In genomic region chr16:1809281-1809801, GRCh38 we compare ENCODE assay signal across 19 cellular contexts. TPM values are rescaled to one million over a fixed set of nuclear protein-coding genes. Genes with fewer than 3 reads are reported as not detected.
DNase-seq lines count a peak whose midpoint lies in the region; ATAC-seq, FAIRE-seq and TF ChIP-seq lines count a peak whose summit lies in the region.
"Had no signal": no experiment of that assay in that cellular context is flagged by ENCODE, and none has a peak within 500 bp of the region (broad histone marks: within the 10 kb centered on the region; RNA-seq: fewer than 3 reads in every experiment).

No MANE protein-coding gene starts in this region.

- intact Hi-C loops in Panc1 (cut with micrococcal nuclease; ENCODE audit: unreplicated experiment), result no loop called here
- intact Hi-C loops in HepG2 (cut with micrococcal nuclease; ENCODE audit: unreplicated experiment), result no loop called here

- H2AFZ ChIP-seq in HepG2 (ENCODE audit: low read length), result no peak overlapping the region
- H2AFZ ChIP-seq: GM23248 had no signal

- H3K4me3 ChIP-seq in Panc1 (ENCODE audit: low read depth in 2 of 2, low read length in 2 of 2), result no peak overlapping the region
- H3K4me3 ChIP-seq in HepG2 (replicated peaks in 1 of 3; ENCODE audit: insufficient read depth in 1 of 3, low read depth in 2 of 3, low read length in 3 of 3), result no peak overlapping the region
- H3K4me3 ChIP-seq in CD8-positive, alpha-beta memory T cell (ENCODE audit: low read length), result no peak overlapping the region
- H3K4me3 ChIP-seq: GM23248 had no signal

- POLR2A ChIA-PET in Panc1 (lab: Charles Lee), result no interaction called here
- POLR2A ChIA-PET in HepG2 (lab: Yijun Ruan, JAX), result no interaction called here
- POLR2A ChIA-PET in CD8-positive, alpha-beta memory T cell (lab: Charles Lee), result no interaction called here

- 83% methylated on average over 10 of the region's 28 CpGs for WGBS in HepG2 (ENCODE audit: low lambda C conversion rate)

- peaks cover 7 to 53% (median 11%) of the 10 kb centered on the region in 3 donors for H3K36me3 Mint-ChIP-seq in CD8-positive, alpha-beta memory T cell

- TF ChIP-seq RAD21 in HepG2 (CRISPR knock-in tag; IDR thresholded peaks at IDR 0.05), result no peak

- H3K9me3 Mint-ChIP-seq in CD8-positive, alpha-beta memory T cell, result no peaks in the 10 kb centered on the region
- H3K9me3 Mint-ChIP-seq: dendritic cell treated with granulocyte-macrophage colony-stimulating factor and Interleukin-4, amounts not matched to agents 40 ng/mL and 50 ng/mL, for 4 days had no signal

- DNase-seq in Panc1 (ENCODE audit: low read depth, low spot score) (no peak), HepG2 (ENCODE audit: low spot score) (no peak), NCI-H1417 (lab: John Stamatoyannopoulos, UW) (no peak)
- no peak for DNase-seq in CD8-positive, alpha-beta memory T cell
- DNase-seq: activated naive CD4-positive, alpha-beta T cell treated with anti-CD3 and anti-CD28 coated beads, Interleukin-2, amount 50 U/mL, for 16 hours; activated T-cell treated with anti-CD3 and anti-CD28 coated beads, Interleukin-2, amount 50 U/mL, for 1 hour; Calu3; GM23248; islet precursor cell; NCI-H1436 treated with DMSO at 0.1 percent for 48 hours; stimulated activated CD4-positive, alpha-beta T cell treated with anti-CD3 and anti-CD28 coated beads, Interleukin-4, amount 100 ng/mL, for 1 hour; stimulated activated CD8-positive, alpha-beta memory T cell treated with anti-CD3 and anti-CD28 coated beads, Interleukin-4, amount 100 ng/mL, for 48 hours had no signal

- H3K27ac Mint-ChIP-seq in CD8-positive, alpha-beta memory T cell, result no peak overlapping the region
- H3K27ac Mint-ChIP-seq: brain; dendritic cell treated with granulocyte-macrophage colony-stimulating factor and Interleukin-4, amounts not matched to agents 40 ng/mL and 50 ng/mL, for 4 days had no signal

- ATAC-seq in Panc1 (peak; percentile 73), HepG2 (no peak; the same call in 2 of the 3 replicates)

- peaks cover 0 to 7% (median 5%) of the 10 kb centered on the region in 3 donors for H3K4me1 Mint-ChIP-seq in CD8-positive, alpha-beta memory T cell
- H3K4me1 Mint-ChIP-seq: mesothelial cell of epicardium had no signal

- no peak overlapping the region for H3K9ac ChIP-seq in HepG2 (ENCODE audit: insufficient read depth, low read depth, low read length)
- H3K9ac ChIP-seq: GM23248 had no signal

- H3K27me3 Mint-ChIP-seq in CD8-positive, alpha-beta memory T cell, result no peaks in the 10 kb centered on the region
- H3K27me3 Mint-ChIP-seq: brain; dendritic cell treated with granulocyte-macrophage colony-stimulating factor and Interleukin-4, amounts not matched to agents 40 ng/mL and 50 ng/mL, for 4 days had no signal

- TF ChIP-seq CTCF in Panc1 (IDR thresholded peaks at IDR 0.05) (no peak), HepG2 (CRISPR knock-in tag; IDR thresholded peaks at IDR 0.05) (no peak)

- no peak overlapping the region for H3K4me2 ChIP-seq in HepG2 (ENCODE audit: low read depth, low read length)

- H3K4me1 ChIP-seq in Panc1 (ENCODE audit: control insufficient read depth, insufficient read depth, low read length), result peaks cover 5% of the 10 kb centered on the region; the same call in 1 of the 2 replicates
- H3K4me1 ChIP-seq in HepG2 (ENCODE audit: insufficient read depth, low read length), result peaks cover 10% of the 10 kb centered on the region
- no peaks in the 10 kb centered on the region for H3K4me1 ChIP-seq in CD8-positive, alpha-beta memory T cell (ENCODE audit: insufficient read depth, low read length)

- H3K4me3 Mint-ChIP-seq in CD8-positive, alpha-beta memory T cell, result no peak overlapping the region
- H3K4me3 Mint-ChIP-seq: brain; dendritic cell treated with granulocyte-macrophage colony-stimulating factor and Interleukin-4, amounts not matched to agents 40 ng/mL and 50 ng/mL, for 4 days; mesothelial cell of epicardium had no signal

- in situ Hi-C loops in Panc1 (cut with HindIII; ENCODE audit: low pct_unique_long_range_greater_than_20kb, low sequenced_read_pairs) (no loop called here), HepG2 (cut with HindIII; ENCODE audit: extremely low pct_ligation_motif_present, low pct_unique_long_range_greater_than_20kb) (no loop called here)

- no peaks in the 10 kb centered on the region for H3K79me2 ChIP-seq in HepG2 (ENCODE audit: insufficient read depth, low read length)

- no peaks in the 10 kb centered on the region for H3K27me3 ChIP-seq in Panc1 (ENCODE audit: control insufficient read depth, insufficient read depth, low read length)
- no peaks in the 10 kb centered on the region for H3K27me3 ChIP-seq in HepG2 (ENCODE audit: control insufficient read depth in 1 of 2, insufficient read depth in 2 of 2, low read length in 2 of 2)
- no peaks in the 10 kb centered on the region for H3K27me3 ChIP-seq in CD8-positive, alpha-beta memory T cell (ENCODE audit: insufficient read depth, low read length, poor library complexity, severe bottlenecking)

- BruUV-seq in Panc1 (replicated peaks; lab: Mats Ljungman, UMichigan) (no TSS peak), HepG2 (replicated peaks; lab: Mats Ljungman, UMichigan) (no TSS peak)

- H3K36me3 ChIP-seq in Panc1 (ENCODE audit: control insufficient read depth, insufficient read depth, low read length), result no peaks in the 10 kb centered on the region
- peaks cover 11 to 26% of the 10 kb centered on the region in 2 experiments; a peak in 4 of 5 replicates for H3K36me3 ChIP-seq in HepG2 (replicated peaks in 1 of 2; ENCODE audit: control insufficient read depth in 1 of 2, insufficient read depth in 2 of 2, low read length in 2 of 2)
- peaks cover 21% of the 10 kb centered on the region for H3K36me3 ChIP-seq in CD8-positive, alpha-beta memory T cell (ENCODE audit: insufficient read depth, low read length)

- FAIRE-seq in HepG2 (lab: Jason Lieb, UNC), result no peak
- FAIRE-seq: GM12892 had no signal

- CTCF ChIA-PET in Panc1 (lab: Charles Lee) (no interaction called here), HepG2 (lab: Yijun Ruan, JAX; ENCODE audit: low intra/inter-chr PET ratio, low total read pairs) (no interaction called here)
- CTCF ChIA-PET in CD8-positive, alpha-beta memory T cell (lab: Charles Lee), result no interaction called here

- TF ChIP-seq POLR2A in HepG2 (IDR thresholded peaks at IDR 0.05; ENCODE audit: insufficient read depth in 1 of 2, low read depth in 2 of 2, low read length in 2 of 2), result no peak

- H3K27ac ChIP-seq in Panc1 (ENCODE audit: low read length) (no peak overlapping the region), HepG2 (ENCODE audit: extremely low read length, insufficient read depth, low read length) (no peak overlapping the region)
- H3K27ac ChIP-seq in CD8-positive, alpha-beta memory T cell (ENCODE audit: low read depth, low read length), result no peak overlapping the region
- H3K27ac ChIP-seq: GM23248 had no signal

- no peak for TF ChIP-seq EP300 in HepG2 (IDR thresholded peaks at IDR 0.05; ENCODE audit: low read depth in 2 of 2, low read length in 2 of 2)
- TF ChIP-seq EP300 in HepG2 (CRISPR knock-in tag; IDR thresholded peaks at IDR 0.05; ENCODE audit: borderline replicate concordance), result no peak

- peaks cover 5% of the 10 kb centered on the region; the same call in 1 of the 2 replicates for H4K20me1 ChIP-seq in HepG2 (ENCODE audit: insufficient read depth, low read length)

- H3K9me3 ChIP-seq in Panc1 (ENCODE audit: control insufficient read depth, insufficient read depth, low read depth, low read length) (no peaks in the 10 kb centered on the region), HepG2 (ENCODE audit: low read length) (no peaks in the 10 kb centered on the region)
- H3K9me3 ChIP-seq in CD8-positive, alpha-beta memory T cell (ENCODE audit: low read length), result no peaks in the 10 kb centered on the region

RNA-seq across cellular contexts. Expression of gene IGFALS, which starts 15.8 kb away (rescaled TPM):
- total RNA-seq in Panc1 (2021; ENCODE audit: unreplicated experiment) (0.10 TPM), HepG2 (2016; rRNA removed; fragmentation: Illumina TruSeq; extraction: Trizol) (0.81 and 2.4 TPM in 2 replicates)
- 0.25 TPM for polyA plus RNA-seq in Panc1 (2012; ENCODE audit: insufficient read length)
- 0.26 and 0.30 TPM in 2 replicates for total RNA-seq in HepG2 (2016; cell fraction: cytosol; rRNA removed; fragmentation: Illumina TruSeq; extraction: Trizol; ENCODE audit: low read depth)
- 1.4 and 2.1 TPM in 2 replicates for total RNA-seq in HepG2 (2016; cell fraction: insoluble cytoplasmic fraction; rRNA removed; fragmentation: Illumina TruSeq; extraction: Trizol)
- total RNA-seq in HepG2 (2016; cell fraction: membrane; rRNA removed; fragmentation: Illumina TruSeq; extraction: Trizol), result 0.79 and 0.87 TPM in 2 replicates
- 2.0 TPM in 2 replicates for total RNA-seq in HepG2 (2016; cell fraction: nucleus; rRNA removed; fragmentation: Illumina TruSeq; extraction: Trizol)
- polyA plus RNA-seq in HepG2 (2011; rRNA removed), result 0.34 and 0.95 TPM in 2 replicates
- polyA plus RNA-seq in HepG2 (2011; cell fraction: cytosol; rRNA removed), result 0.55 and 0.68 TPM in 2 replicates
- polyA plus RNA-seq in HepG2 (2011; cell fraction: nucleus; rRNA removed), result 2.1 and 2.3 TPM in 2 replicates
- 0.31 and 0.49 TPM in 2 replicates for polyA plus RNA-seq in HepG2 (2012)
- polyA plus RNA-seq in HepG2 (2016; cell fraction: cytosol; fragmentation: Illumina TruSeq; extraction: Trizol; ENCODE audit: low read depth), result 0.14 and 0.37 TPM in 2 replicates
- polyA plus RNA-seq in HepG2 (2016; cell fraction: insoluble cytoplasmic fraction; fragmentation: Illumina TruSeq; extraction: Trizol; ENCODE audit: low read depth), result 0.97 and 1.1 TPM in 2 replicates
- polyA plus RNA-seq in HepG2 (2016; cell fraction: membrane; fragmentation: Illumina TruSeq; extraction: Trizol; ENCODE audit: low read depth), result 0.45 and 0.69 TPM in 2 replicates
- polyA plus RNA-seq in HepG2 (2016; cell fraction: nucleus; fragmentation: Illumina TruSeq; extraction: Trizol; ENCODE audit: insufficient read depth, low read depth), result 2.3 and 2.7 TPM in 2 replicates
- polyA minus RNA-seq in HepG2 (2011; rRNA and poly(A)+ RNA removed; ENCODE audit: low replicate concordance), result 1.5 TPM in 1 of 2 replicates, not detected in the other
- 0.59 TPM in 1 of 2 replicates, not detected in the other for polyA minus RNA-seq in HepG2 (2011; cell fraction: cytosol; rRNA and poly(A)+ RNA removed)
- polyA minus RNA-seq in HepG2 (2011; cell fraction: nucleus; rRNA and poly(A)+ RNA removed), result 0.50 and 0.77 TPM in 2 replicates
- not detected for total RNA-seq in CD8-positive, alpha-beta memory T cell
- polyA plus RNA-seq in CD8-positive, alpha-beta memory T cell, result not detected
- total RNA-seq: Calu3, G401, GM23248, RPMI7951, temporal lobe had no signal
- polyA plus RNA-seq: GM23248 had no signal

RNA-seq across cellular contexts. Expression of gene HAGH, which starts 17.3 kb away (rescaled TPM):
- total RNA-seq in Panc1 (2021; ENCODE audit: unreplicated experiment) (58.9 TPM), HepG2 (2016; rRNA removed; fragmentation: Illumina TruSeq; extraction: Trizol) (55.6 and 70.4 TPM in 2 replicates)
- polyA plus RNA-seq in Panc1 (2012; ENCODE audit: insufficient read length), result 121 TPM
- 53.2 and 53.5 TPM in 2 replicates for total RNA-seq in HepG2 (2016; cell fraction: cytosol; rRNA removed; fragmentation: Illumina TruSeq; extraction: Trizol; ENCODE audit: low read depth)
- 55.0 and 68.2 TPM in 2 replicates for total RNA-seq in HepG2 (2016; cell fraction: insoluble cytoplasmic fraction; rRNA removed; fragmentation: Illumina TruSeq; extraction: Trizol)
- total RNA-seq in HepG2 (2016; cell fraction: membrane; rRNA removed; fragmentation: Illumina TruSeq; extraction: Trizol), result 61.0 and 73.1 TPM in 2 replicates
- total RNA-seq in HepG2 (2016; cell fraction: nucleus; rRNA removed; fragmentation: Illumina TruSeq; extraction: Trizol), result 34.7 and 44.2 TPM in 2 replicates
- 95.4 and 110 TPM in 2 replicates for polyA plus RNA-seq in HepG2 (2011; rRNA removed)
- polyA plus RNA-seq in HepG2 (2011; cell fraction: cytosol; rRNA removed), result 119 and 163 TPM in 2 replicates
- polyA plus RNA-seq in HepG2 (2011; cell fraction: nucleus; rRNA removed), result 106 and 108 TPM in 2 replicates
- 60.5 and 77.2 TPM in 2 replicates for polyA plus RNA-seq in HepG2 (2012)
- polyA plus RNA-seq in HepG2 (2016; cell fraction: cytosol; fragmentation: Illumina TruSeq; extraction: Trizol; ENCODE audit: low read depth), result 50.0 and 65.6 TPM in 2 replicates
- polyA plus RNA-seq in HepG2 (2016; cell fraction: insoluble cytoplasmic fraction; fragmentation: Illumina TruSeq; extraction: Trizol; ENCODE audit: low read depth), result 79.6 and 80.3 TPM in 2 replicates
- 53.0 and 70.2 TPM in 2 replicates for polyA plus RNA-seq in HepG2 (2016; cell fraction: membrane; fragmentation: Illumina TruSeq; extraction: Trizol; ENCODE audit: low read depth)
- 90.2 and 92.4 TPM in 2 replicates for polyA plus RNA-seq in HepG2 (2016; cell fraction: nucleus; fragmentation: Illumina TruSeq; extraction: Trizol; ENCODE audit: insufficient read depth, low read depth)
- polyA minus RNA-seq in HepG2 (2011; rRNA and poly(A)+ RNA removed; ENCODE audit: low replicate concordance), result 59.0 and 90.8 TPM in 2 replicates
- 25.4 and 27.3 TPM in 2 replicates for polyA minus RNA-seq in HepG2 (2011; cell fraction: cytosol; rRNA and poly(A)+ RNA removed)
- 28.8 and 29.0 TPM in 2 replicates for polyA minus RNA-seq in HepG2 (2011; cell fraction: nucleus; rRNA and poly(A)+ RNA removed)
- total RNA-seq in CD8-positive, alpha-beta memory T cell, result 10 to 100 TPM; 41.2 to 44.5 TPM
- polyA plus RNA-seq in CD8-positive, alpha-beta memory T cell, result 54.3 TPM

RNA-seq across cellular contexts. Expression of gene FAHD1, which starts 17.7 kb away (rescaled TPM):
- total RNA-seq in Panc1 (2021; ENCODE audit: unreplicated experiment) (34.6 TPM), HepG2 (2016; rRNA removed; fragmentation: Illumina TruSeq; extraction: Trizol) (45.3 and 55.1 TPM in 2 replicates)
- polyA plus RNA-seq in Panc1 (2012; ENCODE audit: insufficient read length), result 57.0 TPM
- total RNA-seq in HepG2 (2016; cell fraction: cytosol; rRNA removed; fragmentation: Illumina TruSeq; extraction: Trizol; ENCODE audit: low read depth), result 8.0 and 8.3 TPM in 2 replicates
- 46.8 and 59.4 TPM in 2 replicates for total RNA-seq in HepG2 (2016; cell fraction: insoluble cytoplasmic fraction; rRNA removed; fragmentation: Illumina TruSeq; extraction: Trizol)
- total RNA-seq in HepG2 (2016; cell fraction: membrane; rRNA removed; fragmentation: Illumina TruSeq; extraction: Trizol), result 20.5 and 23.1 TPM in 2 replicates
- 18.8 and 24.7 TPM in 2 replicates for total RNA-seq in HepG2 (2016; cell fraction: nucleus; rRNA removed; fragmentation: Illumina TruSeq; extraction: Trizol)
- polyA plus RNA-seq in HepG2 (2011; rRNA removed), result 39.0 and 45.0 TPM in 2 replicates
- polyA plus RNA-seq in HepG2 (2011; cell fraction: cytosol; rRNA removed), result 57.1 and 75.7 TPM in 2 replicates
- polyA plus RNA-seq in HepG2 (2011; cell fraction: nucleus; rRNA removed), result 22.0 and 25.9 TPM in 2 replicates
- 27.5 and 30.7 TPM in 2 replicates for polyA plus RNA-seq in HepG2 (2012)
- polyA plus RNA-seq in HepG2 (2016; cell fraction: cytosol; fragmentation: Illumina TruSeq; extraction: Trizol; ENCODE audit: low read depth), result 7.4 and 8.6 TPM in 2 replicates
- 61.9 and 65.6 TPM in 2 replicates for polyA plus RNA-seq in HepG2 (2016; cell fraction: insoluble cytoplasmic fraction; fragmentation: Illumina TruSeq; extraction: Trizol; ENCODE audit: low read depth)
- 16.5 and 18.2 TPM in 2 replicates for polyA plus RNA-seq in HepG2 (2016; cell fraction: membrane; fragmentation: Illumina TruSeq; extraction: Trizol; ENCODE audit: low read depth)
- 23.5 and 28.3 TPM in 2 replicates for polyA plus RNA-seq in HepG2 (2016; cell fraction: nucleus; fragmentation: Illumina TruSeq; extraction: Trizol; ENCODE audit: insufficient read depth, low read depth)
- 39.8 and 128 TPM in 2 replicates for polyA minus RNA-seq in HepG2 (2011; rRNA and poly(A)+ RNA removed; ENCODE audit: low replicate concordance)
- polyA minus RNA-seq in HepG2 (2011; cell fraction: cytosol; rRNA and poly(A)+ RNA removed), result 38.0 and 43.7 TPM in 2 replicates
- polyA minus RNA-seq in HepG2 (2011; cell fraction: nucleus; rRNA and poly(A)+ RNA removed), result 41.5 and 42.2 TPM in 2 replicates
- total RNA-seq in CD8-positive, alpha-beta memory T cell, result 10 to 100 TPM; 19.3 to 20.9 TPM
- 26.7 TPM for polyA plus RNA-seq in CD8-positive, alpha-beta memory T cell

RNA-seq across cellular contexts. Expression of gene NUBP2, which starts 26.6 kb away (rescaled TPM):
- total RNA-seq in Panc1 (2021; ENCODE audit: unreplicated experiment) (85.8 TPM), HepG2 (2016; rRNA removed; fragmentation: Illumina TruSeq; extraction: Trizol) (43.8 and 61.5 TPM in 2 replicates)
- polyA plus RNA-seq in Panc1 (2012; ENCODE audit: insufficient read length), result 114 TPM
- total RNA-seq in HepG2 (2016; cell fraction: cytosol; rRNA removed; fragmentation: Illumina TruSeq; extraction: Trizol; ENCODE audit: low read depth), result 45.7 and 50.6 TPM in 2 replicates
- 43.0 and 67.3 TPM in 2 replicates for total RNA-seq in HepG2 (2016; cell fraction: insoluble cytoplasmic fraction; rRNA removed; fragmentation: Illumina TruSeq; extraction: Trizol)
- 59.0 and 63.2 TPM in 2 replicates for total RNA-seq in HepG2 (2016; cell fraction: membrane; rRNA removed; fragmentation: Illumina TruSeq; extraction: Trizol)
- 26.2 and 29.2 TPM in 2 replicates for total RNA-seq in HepG2 (2016; cell fraction: nucleus; rRNA removed; fragmentation: Illumina TruSeq; extraction: Trizol)
- 25.7 and 33.5 TPM in 2 replicates for polyA plus RNA-seq in HepG2 (2011; rRNA removed)
- 26.7 and 51.2 TPM in 2 replicates for polyA plus RNA-seq in HepG2 (2011; cell fraction: cytosol; rRNA removed)
- polyA plus RNA-seq in HepG2 (2011; cell fraction: nucleus; rRNA removed), result 80.7 and 89.5 TPM in 2 replicates
- 19.8 and 31.7 TPM in 2 replicates for polyA plus RNA-seq in HepG2 (2012)
- 46.9 and 52.9 TPM in 2 replicates for polyA plus RNA-seq in HepG2 (2016; cell fraction: cytosol; fragmentation: Illumina TruSeq; extraction: Trizol; ENCODE audit: low read depth)
- 40.4 and 46.6 TPM in 2 replicates for polyA plus RNA-seq in HepG2 (2016; cell fraction: insoluble cytoplasmic fraction; fragmentation: Illumina TruSeq; extraction: Trizol; ENCODE audit: low read depth)
- polyA plus RNA-seq in HepG2 (2016; cell fraction: membrane; fragmentation: Illumina TruSeq; extraction: Trizol; ENCODE audit: low read depth), result 47.2 and 53.9 TPM in 2 replicates
- polyA plus RNA-seq in HepG2 (2016; cell fraction: nucleus; fragmentation: Illumina TruSeq; extraction: Trizol; ENCODE audit: insufficient read depth, low read depth), result 63.4 and 63.9 TPM in 2 replicates
- 21.1 and 26.9 TPM in 2 replicates for polyA minus RNA-seq in HepG2 (2011; rRNA and poly(A)+ RNA removed; ENCODE audit: low replicate concordance)
- 14.3 and 16.7 TPM in 2 replicates for polyA minus RNA-seq in HepG2 (2011; cell fraction: cytosol; rRNA and poly(A)+ RNA removed)
- 12.1 and 14.0 TPM in 2 replicates for polyA minus RNA-seq in HepG2 (2011; cell fraction: nucleus; rRNA and poly(A)+ RNA removed)
- total RNA-seq in CD8-positive, alpha-beta memory T cell, result 10 to 100 TPM; 73.9 to 82.8 TPM
- polyA plus RNA-seq in CD8-positive, alpha-beta memory T cell, result 96.6 TPM

RNA-seq across cellular contexts. Expression of gene SPSB3, which starts 27.0 kb away (rescaled TPM):
- total RNA-seq in Panc1 (2021; ENCODE audit: unreplicated experiment) (23.0 TPM), HepG2 (2016; rRNA removed; fragmentation: Illumina TruSeq; extraction: Trizol) (8.2 and 13.2 TPM in 2 replicates)
- polyA plus RNA-seq in Panc1 (2012; ENCODE audit: insufficient read length), result 40.3 TPM
- total RNA-seq in HepG2 (2016; cell fraction: cytosol; rRNA removed; fragmentation: Illumina TruSeq; extraction: Trizol; ENCODE audit: low read depth), result 8.6 and 9.9 TPM in 2 replicates
- 6.5 and 13.8 TPM in 2 replicates for total RNA-seq in HepG2 (2016; cell fraction: insoluble cytoplasmic fraction; rRNA removed; fragmentation: Illumina TruSeq; extraction: Trizol)
- total RNA-seq in HepG2 (2016; cell fraction: membrane; rRNA removed; fragmentation: Illumina TruSeq; extraction: Trizol), result 9.4 and 12.7 TPM in 2 replicates
- 14.1 and 16.2 TPM in 2 replicates for total RNA-seq in HepG2 (2016; cell fraction: nucleus; rRNA removed; fragmentation: Illumina TruSeq; extraction: Trizol)
- 21.9 and 26.7 TPM in 2 replicates for polyA plus RNA-seq in HepG2 (2011; rRNA removed)
- 15.4 and 25.3 TPM in 2 replicates for polyA plus RNA-seq in HepG2 (2011; cell fraction: cytosol; rRNA removed)
- polyA plus RNA-seq in HepG2 (2011; cell fraction: nucleus; rRNA removed), result 142 and 184 TPM in 2 replicates
- 12.3 and 24.9 TPM in 2 replicates for polyA plus RNA-seq in HepG2 (2012)
- polyA plus RNA-seq in HepG2 (2016; cell fraction: cytosol; fragmentation: Illumina TruSeq; extraction: Trizol; ENCODE audit: low read depth), result 6.4 and 7.5 TPM in 2 replicates
- 7.6 and 8.0 TPM in 2 replicates for polyA plus RNA-seq in HepG2 (2016; cell fraction: insoluble cytoplasmic fraction; fragmentation: Illumina TruSeq; extraction: Trizol; ENCODE audit: low read depth)
- polyA plus RNA-seq in HepG2 (2016; cell fraction: membrane; fragmentation: Illumina TruSeq; extraction: Trizol; ENCODE audit: low read depth), result 6.8 and 7.3 TPM in 2 replicates
- polyA plus RNA-seq in HepG2 (2016; cell fraction: nucleus; fragmentation: Illumina TruSeq; extraction: Trizol; ENCODE audit: insufficient read depth, low read depth), result 29.9 and 32.1 TPM in 2 replicates
- 15.4 and 19.4 TPM in 2 replicates for polyA minus RNA-seq in HepG2 (2011; rRNA and poly(A)+ RNA removed; ENCODE audit: low replicate concordance)
- 4.5 and 8.0 TPM in 2 replicates for polyA minus RNA-seq in HepG2 (2011; cell fraction: cytosol; rRNA and poly(A)+ RNA removed)
- polyA minus RNA-seq in HepG2 (2011; cell fraction: nucleus; rRNA and poly(A)+ RNA removed), result 12.4 and 13.7 TPM in 2 replicates
- total RNA-seq in CD8-positive, alpha-beta memory T cell, result 10 to 100 TPM; 30.6 to 31.5 TPM
- polyA plus RNA-seq in CD8-positive, alpha-beta memory T cell, result 63.9 TPM
